1 cellular context compared by ENCODE assay signal in the genomic region with DNA sequence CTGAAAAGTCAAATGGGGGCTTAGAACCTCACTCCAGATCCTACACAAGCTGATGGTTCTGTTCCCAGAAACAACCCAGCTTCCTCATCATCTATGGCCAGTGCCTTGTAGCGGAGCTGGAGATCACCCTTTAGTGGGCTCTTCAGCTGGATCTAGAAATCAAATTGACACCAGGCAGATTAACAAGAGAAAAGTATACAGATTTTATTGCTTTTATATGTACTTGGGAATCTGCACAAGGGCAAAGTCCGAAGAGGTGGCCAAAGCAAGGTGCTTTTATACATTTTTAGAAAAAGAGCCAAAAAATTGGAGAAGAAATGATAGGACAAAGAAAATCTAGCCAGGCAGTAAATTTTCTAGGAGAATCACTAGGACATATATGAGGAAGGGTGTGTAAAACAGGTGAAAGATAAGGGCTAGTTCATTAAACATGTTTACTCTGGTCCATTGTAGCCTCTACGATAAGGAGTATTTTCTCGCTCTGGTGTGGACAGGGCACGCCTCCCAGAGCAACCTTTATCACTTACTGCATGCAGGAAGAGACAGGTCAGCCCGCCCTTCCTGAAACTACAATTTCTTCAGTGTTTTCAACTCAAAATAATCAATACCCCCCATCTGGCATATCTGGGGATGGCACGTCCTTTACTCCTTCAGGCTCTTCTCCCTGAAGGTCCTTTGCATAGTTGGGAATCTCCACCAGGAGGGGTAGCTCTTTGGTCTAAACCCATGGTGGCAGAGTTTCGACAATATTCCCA.
TF ChIP-seq lines count a peak whose summit lies in the region.

No MANE protein-coding gene starts in this region.

TF ChIP-seq in GM23338, 12 proteins besides CTCF, POLR2A, EP300 and RAD21 (continued from another document):
- TF ChIP-seq REST (IDR thresholded peaks at IDR 0.05; ENCODE audit: unreplicated experiment) (no peak), NANOG (IDR thresholded peaks at IDR 0.05; ENCODE audit: borderline replicate concordance) (no peak)
